In the genomic region with DNA sequence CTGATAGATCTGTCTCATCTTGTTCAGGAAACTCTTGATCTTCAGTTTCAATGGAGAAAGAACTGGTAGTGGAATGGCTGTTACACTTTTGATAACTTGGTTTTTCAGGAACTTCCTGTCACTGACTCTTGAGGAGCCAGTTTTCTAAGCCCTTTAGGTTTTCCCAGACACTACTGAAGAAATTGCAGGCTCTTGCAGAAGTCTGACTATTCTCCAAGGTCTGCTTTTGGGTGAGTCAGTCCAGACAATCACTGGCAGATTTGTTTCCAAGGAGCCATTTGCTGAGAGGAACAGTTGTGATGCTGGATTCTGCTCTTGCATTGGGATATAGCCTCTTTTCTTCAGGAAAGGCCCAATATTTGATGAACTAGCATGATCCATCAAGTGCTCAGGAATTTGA, we compare ENCODE assay signal across 29 cellular contexts.
DNase-seq lines count a peak whose midpoint lies in the region; ATAC-seq and TF ChIP-seq lines count a peak whose summit lies in the region.
"Had no signal": no experiment of that assay in that cellular context is flagged by ENCODE, and none has a peak within 500 bp of the region (broad histone marks: within the 10 kb centered on the region; RNA-seq: fewer than 3 reads in every experiment).

No MANE protein-coding gene starts in this region.

- TF ChIP-seq CTCF in AG09319 (IDR thresholded peaks at IDR 0.05; ENCODE audit: low read depth, low read length) = no peak
- no peak for TF ChIP-seq CTCF in activated CD8-positive, alpha-beta T cell treated with anti-CD3 and anti-CD28 coated beads for 36 hours (IDR thresholded peaks at IDR 0.05)

- peaks cover 31% of the 10 kb centered on the region for H3K9me3 Mint-ChIP-seq in T-helper 1 cell treated with Interleukin-12 subunit alpha and Interleukin-12 subunit beta and Interleukin-4 antibody, amounts not matched to agents 30 μg/mL and 1 μg/mL, for 36 hours
- H3K9me3 Mint-ChIP-seq in activated CD8-positive, alpha-beta T cell treated with anti-CD3 and anti-CD28 coated beads for 36 hours = no peaks in the 10 kb centered on the region

- H3K27ac ChIP-seq in effector memory CD4-positive, alpha-beta T cell (ENCODE audit: insufficient read depth, low read length, poor library complexity, severe bottlenecking) = no peak overlapping the region
- no peak overlapping the region for H3K27ac ChIP-seq in mesendoderm (ENCODE audit: low read depth, low read length)
- H3K27ac ChIP-seq: 22Rv1, colonic mucosa, gastrocnemius medialis, Peyer's patch, psoas muscle, VCaP had no signal

- no peak overlapping the region for H2BK15ac ChIP-seq in mesendoderm (replicated peaks; ENCODE audit: low read depth)

- DNase-seq in T-helper 1 cell (no peak), AG09319 (ENCODE audit: extremely low read depth, low read depth) (peak; percentile 36), fibroblast of peridontal ligament (ENCODE audit: extremely low read depth) (peak; percentile 54), mesendoderm (no peak)
- DNase-seq in activated CD8-positive, alpha-beta T cell treated with anti-CD3 and anti-CD28 coated beads for 36 hours = no peak
- no peak for DNase-seq in effector memory CD4-positive, alpha-beta T cell
- DNase-seq: activated CD4-positive, alpha-beta T cell treated with anti-CD3 and anti-CD28 coated beads for 48 hours; activated CD8-positive, alpha-beta memory T cell treated with anti-CD3 and anti-CD28 coated beads, Interleukin-2, amount 50 U/mL, for 4 hours; activated naive CD4-positive, alpha-beta T cell treated with anti-CD3 and anti-CD28 coated beads for 36 hours; colonic mucosa; DMS79 treated with DMSO at 0.1 percent for 48 hours; effector CD8-positive, alpha-beta T cell; gastrocnemius medialis; GF-D8; IMR-90; left cardiac atrium; NCI-H1436 treated with DMSO at 0.1 percent for 48 hours; NCI-H2081 treated with DMSO at 0.1 percent for 48 hours; Peyer's patch; psoas muscle; SHP77 had no signal

- no peak overlapping the region for H3K4me3 Mint-ChIP-seq in T-helper 1 cell treated with Interleukin-12 subunit alpha and Interleukin-12 subunit beta and Interleukin-4 antibody, amounts not matched to agents 30 μg/mL and 1 μg/mL, for 36 hours
- no peak overlapping the region for H3K4me3 Mint-ChIP-seq in activated CD8-positive, alpha-beta T cell treated with anti-CD3 and anti-CD28 coated beads for 36 hours
- H3K4me3 Mint-ChIP-seq: activated naive CD4-positive, alpha-beta T cell treated with anti-CD3 and anti-CD28 coated beads for 36 hours; nephron; stimulated activated memory B cell treated with anti-CD40 and anti-IgM and Interleukin-4, amounts not matched to agents 10 μg/mL and 1 μg/mL and 100 μg/mL, for 72 hours had no signal

- intact Hi-C loops in activated CD8-positive, alpha-beta T cell treated with anti-CD3 and anti-CD28 coated beads for 36 hours (cut with micrococcal nuclease) = no loop called here

- H3K79me2 ChIP-seq in mesendoderm (ENCODE audit: control insufficient read depth, insufficient read depth, low read length) = no peaks in the 10 kb centered on the region

- POLR2A ChIA-PET in activated CD8-positive, alpha-beta T cell treated with anti-CD3 and anti-CD28 coated beads for 36 hours (lab: Charles Lee) = no interaction called here

- no peak overlapping the region for H2BK5ac ChIP-seq in mesendoderm (ENCODE audit: low read length)

- no peak overlapping the region for H3K4me2 ChIP-seq in mesendoderm (ENCODE audit: low read length)

- H2BK120ac ChIP-seq in mesendoderm (ENCODE audit: low read depth, low read length) = no peak overlapping the region

- H3K56ac ChIP-seq in mesendoderm (ENCODE audit: low read length) = no peak overlapping the region

- peaks cover 25% of the 10 kb centered on the region for H3K36me3 Mint-ChIP-seq in T-helper 1 cell treated with Interleukin-12 subunit alpha and Interleukin-12 subunit beta and Interleukin-4 antibody, amounts not matched to agents 30 μg/mL and 1 μg/mL, for 36 hours (ENCODE audit: low read depth)
- H3K36me3 Mint-ChIP-seq in activated CD8-positive, alpha-beta T cell treated with anti-CD3 and anti-CD28 coated beads for 36 hours (ENCODE audit: low read depth) = peaks cover 2% of the 10 kb centered on the region
- H3K36me3 Mint-ChIP-seq: stimulated activated memory B cell treated with anti-CD40 and anti-IgM and Interleukin-4, amounts not matched to agents 10 μg/mL and 1 μg/mL and 100 μg/mL, for 72 hours had no signal

- no peak for ATAC-seq in activated CD8-positive, alpha-beta T cell treated with anti-CD3 and anti-CD28 coated beads for 36 hours
- no peak for ATAC-seq in GM19397 (IDR thresholded peaks at IDR 0.05; ENCODE audit: unreplicated experiment)
- ATAC-seq: gastrocnemius medialis; HCT116; left cardiac atrium; psoas muscle; stimulated activated memory B cell treated with anti-CD40 and anti-IgM and Interleukin-4, amounts not matched to agents 10 μg/mL and 1 μg/mL and 100 μg/mL, for 72 hours had no signal

- H3K4me1 Mint-ChIP-seq in T-helper 1 cell treated with Interleukin-12 subunit alpha and Interleukin-12 subunit beta and Interleukin-4 antibody, amounts not matched to agents 30 μg/mL and 1 μg/mL, for 36 hours (ENCODE audit: low read depth) = peaks cover 44% of the 10 kb centered on the region
- H3K4me1 Mint-ChIP-seq in activated CD8-positive, alpha-beta T cell treated with anti-CD3 and anti-CD28 coated beads for 36 hours (ENCODE audit: low read depth) = peaks cover 18% of the 10 kb centered on the region
- H3K4me1 Mint-ChIP-seq: nephron had no signal

- no peaks in the 10 kb centered on the region for H3K27me3 ChIP-seq in effector memory CD4-positive, alpha-beta T cell (replicated peaks; ENCODE audit: control insufficient read depth, insufficient read depth, low read length, poor library complexity, severe bottlenecking)
- H3K27me3 ChIP-seq in mesendoderm (ENCODE audit: insufficient read depth, low read length, poor library complexity) = no peaks in the 10 kb centered on the region
- H3K27me3 ChIP-seq: colonic mucosa, gastrocnemius medialis, Peyer's patch had no signal

- H4K5ac ChIP-seq in mesendoderm (ENCODE audit: low read length) = no peak overlapping the region

- peaks cover 8% of the 10 kb centered on the region for H3K27me3 Mint-ChIP-seq in T-helper 1 cell treated with Interleukin-12 subunit alpha and Interleukin-12 subunit beta and Interleukin-4 antibody, amounts not matched to agents 30 μg/mL and 1 μg/mL, for 36 hours (ENCODE audit: low read depth)
- H3K27me3 Mint-ChIP-seq in activated CD8-positive, alpha-beta T cell treated with anti-CD3 and anti-CD28 coated beads for 36 hours = peaks cover 1% of the 10 kb centered on the region
- H3K27me3 Mint-ChIP-seq: stimulated activated memory B cell treated with anti-CD40 and anti-IgM and Interleukin-4, amounts not matched to agents 10 μg/mL and 1 μg/mL and 100 μg/mL, for 72 hours had no signal

- H3K9ac ChIP-seq in mesendoderm (ENCODE audit: low read length) = no peak overlapping the region

- no peak overlapping the region for H3K23ac ChIP-seq in mesendoderm (ENCODE audit: low read length)

- no peak overlapping the region for H3K4me3 ChIP-seq in effector memory CD4-positive, alpha-beta T cell (ENCODE audit: insufficient read depth, low read depth, low read length, poor library complexity, severe bottlenecking)
- H3K4me3 ChIP-seq in mesendoderm (ENCODE audit: low read length) = no peak overlapping the region
- H3K4me3 ChIP-seq: colonic mucosa, gastrocnemius medialis, lung, Peyer's patch, psoas muscle had no signal

- peaks cover 5% of the 10 kb centered on the region for H3K4me1 ChIP-seq in effector memory CD4-positive, alpha-beta T cell (ENCODE audit: control insufficient read depth, insufficient read depth, low read length, poor library complexity, severe bottlenecking)
- no peaks in the 10 kb centered on the region for H3K4me1 ChIP-seq in mesendoderm (ENCODE audit: control insufficient read depth, low read depth, low read length)
- H3K4me1 ChIP-seq: colonic mucosa, gastrocnemius medialis, Peyer's patch, psoas muscle had no signal

- H3K36me3 ChIP-seq in effector memory CD4-positive, alpha-beta T cell (ENCODE audit: control insufficient read depth, insufficient read depth, low read length) = no peaks in the 10 kb centered on the region
- H3K36me3 ChIP-seq in mesendoderm (ENCODE audit: control insufficient read depth, insufficient read depth, low read length) = no peaks in the 10 kb centered on the region
- H3K36me3 ChIP-seq: colonic mucosa, gastrocnemius medialis, Peyer's patch had no signal

- no peaks in the 10 kb centered on the region for H3K9me3 ChIP-seq in effector memory CD4-positive, alpha-beta T cell (ENCODE audit: control insufficient read depth, low read length)
- H3K9me3 ChIP-seq: colonic mucosa, gastrocnemius medialis, Peyer's patch had no signal

- peak overlapping the region; percentile 76 for H3K27ac Mint-ChIP-seq in T-helper 1 cell treated with Interleukin-12 subunit alpha and Interleukin-12 subunit beta and Interleukin-4 antibody, amounts not matched to agents 30 μg/mL and 1 μg/mL, for 36 hours
- peak overlapping the region; percentile 65 for H3K27ac Mint-ChIP-seq in activated CD8-positive, alpha-beta T cell treated with anti-CD3 and anti-CD28 coated beads for 36 hours
- H3K27ac Mint-ChIP-seq: activated naive CD4-positive, alpha-beta T cell treated with anti-CD3 and anti-CD28 coated beads for 36 hours; nephron; stimulated activated memory B cell treated with anti-CD40 and anti-IgM and Interleukin-4, amounts not matched to agents 10 μg/mL and 1 μg/mL and 100 μg/mL, for 72 hours had no signal

- H3K18ac ChIP-seq in mesendoderm (ENCODE audit: low read length) = no peak overlapping the region

- no peaks in the 10 kb centered on the region for H3K79me1 ChIP-seq in mesendoderm (ENCODE audit: low read length)

- H2AK5ac ChIP-seq in mesendoderm (ENCODE audit: low read length) = no peak overlapping the region

- H4K8ac ChIP-seq in mesendoderm (ENCODE audit: low read depth, low read length) = no peak overlapping the region

- no peak overlapping the region for H3K4ac ChIP-seq in mesendoderm (ENCODE audit: low read depth, low read length)

- CTCF ChIA-PET in activated CD8-positive, alpha-beta T cell treated with anti-CD3 and anti-CD28 coated beads for 36 hours (lab: Charles Lee) = interaction anchor here (2.3 to 5.8 kb wide), 2 partner anchors 13 to 79 kb away, joined by 11 to 48 read pairs; no protein-coding TSS in a partner anchor

Comparison
In these comparisons a context has a peak if more than half of its experiments do, and no peak if none do; other contexts are left out.
1. DNase-seq: peak in AG09319 (single experiment) and fibroblast of peridontal ligament (single experiment); none in T-helper 1 cell (0 of 5), activated CD8-positive, alpha-beta T cell treated with anti-CD3 and anti-CD28 coated beads for 36 hours (single experiment), effector memory CD4-positive, alpha-beta T cell (0 of 3) and mesendoderm (single experiment).